Comparison of ENCODE assay signal across 25 cellular contexts in genomic region chr5:168327019-168327421, GRCh38. TPM values are rescaled to one million over a fixed set of nuclear protein-coding genes. Genes with fewer than 3 reads are reported as not detected.
DNase-seq lines count a peak whose midpoint lies in the region; ATAC-seq, FAIRE-seq and TF ChIP-seq lines count a peak whose summit lies in the region.
"Had no signal": no experiment of that assay in that cellular context is flagged by ENCODE, and none has a peak within 500 bp of the region (broad histone marks: within the 10 kb centered on the region; RNA-seq: fewer than 3 reads in every experiment).

No MANE protein-coding gene starts in this region.

- H3K27me3 ChIP-seq in breast epithelium = no peaks in the 10 kb centered on the region

- H3K9me3 ChIP-seq in breast epithelium (no peaks in the 10 kb centered on the region), kidney (ENCODE audit: control insufficient read depth in 1 of 2, low read length in 2 of 2) (no peaks in the 10 kb centered on the region)
- H3K9me3 ChIP-seq: esophagus squamous epithelium, heart right ventricle had no signal

- H3K4me1 ChIP-seq in breast epithelium (no peaks in the 10 kb centered on the region), kidney (ENCODE audit: control insufficient read depth in 1 of 2, insufficient read depth in 1 of 2, low read depth in 1 of 2, low read length in 2 of 2) (peaks cover 26 to 44% of the 10 kb centered on the region in 2 donors)
- H3K4me1 ChIP-seq: heart right ventricle had no signal

- CTCF ChIA-PET in MCF 10A (lab: Yijun Ruan, JAX) (interaction anchor here (0.6 to 4.1 kb wide), 7 partner anchors 9 to 1774 kb away, joined by 3 to 22 read pairs (median 5); partner anchors contain the start of gene WWC1), WTC11 (lab: Charles Lee) (interaction anchor here (0.7 to 1.6 kb wide), 4 partner anchors 12 to 57 kb away, joined by 3 to 5 read pairs (median 4); no protein-coding TSS in a partner anchor)

- intact Hi-C loops in MCF 10A (cut with micrococcal nuclease) (loop anchor here (5.0 kb wide), 1 partner anchor 35 kb away; the partner anchor contains the start of gene WWC1), breast epithelium (cut with DNase I; ENCODE audit: low total_unique reads) (no loop called here), kidney (cut with DNase I) (no loop called here)

- H3K27ac ChIP-seq in breast epithelium = no peak overlapping the region
- H3K27ac ChIP-seq in kidney (ENCODE audit: low read depth in 2 of 2, low read length in 2 of 2) = peak overlapping the region; percentile 28 to 93
- H3K27ac ChIP-seq: heart right ventricle had no signal

- POLR2A ChIA-PET in MCF 10A (lab: Yijun Ruan, JAX) (interaction anchor here (1.4 to 2.0 kb wide), 3 partner anchors 9 to 35 kb away, joined by 3 to 7 read pairs (median 5); no protein-coding TSS in a partner anchor), WTC11 (lab: Charles Lee) (interaction anchor here (1.0 to 1.4 kb wide), 2 partner anchors 9 to 31 kb away, joined by 3 read pairs; no protein-coding TSS in a partner anchor)

- H3K4me1 Mint-ChIP-seq in MCF 10A (ENCODE audit: insufficient read depth, unreplicated experiment) = peaks cover 29% of the 10 kb centered on the region
- H3K4me1 Mint-ChIP-seq in WTC11 = peaks cover 63% of the 10 kb centered on the region
- H3K4me1 Mint-ChIP-seq: activated CD4-positive, alpha-beta memory T cell treated with anti-CD3 and anti-CD28 coated beads, Interleukin-2, amount 10 ng/mL, durations not matched to agents 7 days and 5 days had no signal

- H3K27me3 Mint-ChIP-seq in MCF 10A (ENCODE audit: insufficient read depth, unreplicated experiment) (no peaks in the 10 kb centered on the region), WTC11 (ENCODE audit: low read depth) (no peaks in the 10 kb centered on the region)
- H3K27me3 Mint-ChIP-seq: activated B cell treated with CpG ODN at 0.5 μM for 24 hours had no signal

- no peak for FAIRE-seq in kidney (lab: Jason Lieb, UNC)

- H3K36me3 ChIP-seq in breast epithelium (no peaks in the 10 kb centered on the region), kidney (ENCODE audit: control insufficient read depth in 1 of 2, insufficient read depth in 2 of 2, low read length in 2 of 2) (no peaks in the 10 kb centered on the region)
- H3K36me3 ChIP-seq: esophagus squamous epithelium, heart right ventricle had no signal

- H3K4me3 ChIP-seq in breast epithelium = no peak overlapping the region
- no peak overlapping the region for H3K4me3 ChIP-seq in kidney (ENCODE audit: low read length in 2 of 2)
- H3K4me3 ChIP-seq: esophagus squamous epithelium, lung had no signal

- H3K36me3 Mint-ChIP-seq in MCF 10A (ENCODE audit: insufficient read depth, unreplicated experiment) = peaks cover 7% of the 10 kb centered on the region
- H3K36me3 Mint-ChIP-seq in WTC11 = no peaks in the 10 kb centered on the region
- H3K36me3 Mint-ChIP-seq: CD14-positive monocyte; stimulated activated naive B cell treated with anti-CD40 and anti-IgM and Interleukin-4, amounts not matched to agents 10 μg/mL and 1 μg/mL and 100 μg/mL, for 72 hours had no signal

- DNase-seq in MCF 10A (ENCODE audit: unreplicated experiment) = peak; percentile 33
- no peak for DNase-seq in breast epithelium (ENCODE audit: low spot score in 2 of 2)
- DNase-seq in WTC11 (ENCODE audit: low spot score) = no peak
- no peak for DNase-seq in kidney
- DNase-seq in UCSD-AML1 (lab: John Stamatoyannopoulos, UW; ENCODE audit: unreplicated experiment) = no peak
- no peak for DNase-seq in nucleus accumbens (lab: John Stamatoyannopoulos, UW)
- DNase-seq: 8988T; activated B cell treated with CpG ODN at 0.5 μM for 24 hours; activated CD4-positive, alpha-beta memory T cell treated with anti-CD3 and anti-CD28 coated beads, Interleukin-2, amount 10 ng/mL, durations not matched to agents 7 days and 5 days; activated naive CD4-positive, alpha-beta T cell; activated T-cell treated with anti-CD3 and anti-CD28 coated beads, Interleukin-2, amount 50 U/mL, for 1 hour; anterior cingulate cortex; effector CD8-positive, alpha-beta T cell; esophagus squamous epithelium; heart right ventricle; NCI-H1105; NCI-H510A treated with DMSO at 0.1 percent for 48 hours; Right ventricle myocardium superior; stimulated activated naive B cell treated with anti-CD40 and anti-IgM and Interleukin-4, amounts not matched to agents 10 μg/mL and 1 μg/mL and 100 μg/mL, for 72 hours had no signal

- H3K9me3 Mint-ChIP-seq in MCF 10A (ENCODE audit: unreplicated experiment) = no peaks in the 10 kb centered on the region
- H3K9me3 Mint-ChIP-seq in WTC11 = no peaks in the 10 kb centered on the region
- H3K9me3 Mint-ChIP-seq: activated B cell treated with CpG ODN at 0.5 μM for 24 hours; activated CD4-positive, alpha-beta memory T cell treated with anti-CD3 and anti-CD28 coated beads, Interleukin-2, amount 10 ng/mL, durations not matched to agents 7 days and 5 days; stimulated activated naive B cell treated with anti-CD40 and anti-IgM and Interleukin-4, amounts not matched to agents 10 μg/mL and 1 μg/mL and 100 μg/mL, for 72 hours; T-helper 1 cell treated with Interleukin-12 subunit alpha and Interleukin-12 subunit beta and Interleukin-4 antibody, amounts not matched to agents 30 μg/mL and 1 μg/mL, for 36 hours had no signal

- H3K4me3 Mint-ChIP-seq in MCF 10A (ENCODE audit: unreplicated experiment) = no peak overlapping the region
- H3K4me3 Mint-ChIP-seq in WTC11 = no peak overlapping the region
- H3K4me3 Mint-ChIP-seq: activated B cell treated with CpG ODN at 0.5 μM for 24 hours; activated CD4-positive, alpha-beta memory T cell treated with anti-CD3 and anti-CD28 coated beads, Interleukin-2, amount 10 ng/mL, durations not matched to agents 7 days and 5 days; CD14-positive monocyte; stimulated activated naive B cell treated with anti-CD40 and anti-IgM and Interleukin-4, amounts not matched to agents 10 μg/mL and 1 μg/mL and 100 μg/mL, for 72 hours; T-helper 1 cell treated with Interleukin-12 subunit alpha and Interleukin-12 subunit beta and Interleukin-4 antibody, amounts not matched to agents 30 μg/mL and 1 μg/mL, for 36 hours had no signal

- TF ChIP-seq CTCF in MCF 10A (IDR thresholded peaks at IDR 0.05; ENCODE audit: unreplicated experiment) = no peak
- no peak for TF ChIP-seq CTCF in breast epithelium (IDR thresholded peaks at IDR 0.05)
- no peak for TF ChIP-seq CTCF in WTC11 (IDR thresholded peaks at IDR 0.05)
- no peak for TF ChIP-seq CTCF in kidney (IDR thresholded peaks at IDR 0.05; ENCODE audit: borderline replicate concordance, extremely low read depth, insufficient read depth)

- no peak for TF ChIP-seq POLR2A in breast epithelium (IDR thresholded peaks at IDR 0.05)

- H3K27ac Mint-ChIP-seq in MCF 10A (ENCODE audit: low read depth, unreplicated experiment) (no peak overlapping the region), WTC11 (0 out of 2 replicates have a peak overlapping the region, but pooled peaks have one; percentile 33)
- H3K27ac Mint-ChIP-seq: activated B cell treated with CpG ODN at 0.5 μM for 24 hours; activated CD4-positive, alpha-beta memory T cell treated with anti-CD3 and anti-CD28 coated beads, Interleukin-2, amount 10 ng/mL, durations not matched to agents 7 days and 5 days; stimulated activated naive B cell treated with anti-CD40 and anti-IgM and Interleukin-4, amounts not matched to agents 10 μg/mL and 1 μg/mL and 100 μg/mL, for 72 hours; T-helper 1 cell treated with Interleukin-12 subunit alpha and Interleukin-12 subunit beta and Interleukin-4 antibody, amounts not matched to agents 30 μg/mL and 1 μg/mL, for 36 hours had no signal

- ATAC-seq in WTC11 (no peak), GM21423 (IDR thresholded peaks at IDR 0.05; ENCODE audit: unreplicated experiment) (no peak), GM19397 (IDR thresholded peaks at IDR 0.05; ENCODE audit: unreplicated experiment) (no peak)
- ATAC-seq: heart right ventricle; sciatic nerve; stimulated activated naive B cell treated with anti-CD40 and anti-IgM and Interleukin-4, amounts not matched to agents 10 μg/mL and 1 μg/mL and 100 μg/mL, for 72 hours had no signal

- no TSS peak for BruUV-seq in MCF 10A (replicated peaks; lab: Mats Ljungman, UMichigan)

- no peak overlapping the region for H3K9ac ChIP-seq in kidney (ENCODE audit: low read length in 2 of 2)

TF ChIP-seq in WTC11, 78 proteins besides CTCF, POLR2A, EP300 and RAD21 (continues in another document):
- TF ChIP-seq EMX1 (CRISPR knock-in tag; IDR thresholded peaks at IDR 0.05) (no peak), E2F1 (CRISPR knock-in tag; IDR thresholded peaks at IDR 0.05) (no peak), AR (CRISPR knock-in tag; IDR thresholded peaks at IDR 0.05) (no peak), RELA (CRISPR knock-in tag; IDR thresholded peaks at IDR 0.05; ENCODE audit: borderline replicate concordance) (no peak)

RNA-seq across cellular contexts. Expression of gene WWC1, which starts 35.6 kb away (rescaled TPM):
- total RNA-seq in MCF 10A (2022) = 27.8 and 47.0 TPM in 2 replicates
- total RNA-seq in breast epithelium = 10 to 100 TPM in 2 of 3 donors, under 1 TPM in 1; 0.96 to 59.9 (median 59.6) TPM
- 29.1 to 48.4 TPM (median 31.6 TPM) in 3 replicates for total RNA-seq in WTC11 (2021)
- total RNA-seq in kidney = 174 TPM
- 74.4 TPM for polyA plus RNA-seq in kidney (ENCODE audit: insufficient read depth, low read depth, low replicate concordance)
- total RNA-seq: activated CD4-positive, alpha-beta memory T cell treated with anti-CD3 and anti-CD28 coated beads, Interleukin-2, amount 10 ng/mL, durations not matched to agents 7 days and 5 days had no signal
- polyA plus RNA-seq: CD14-positive monocyte had no signal

Comparison
In these comparisons a context has a peak if more than half of its experiments do, and no peak if none do; other contexts are left out.
1. H3K27ac ChIP-seq: peak in kidney (2 of 2); none in breast epithelium (0 of 2).